ENCODE assay signal across 10 cellular contexts in genomic region chr7:55308186-55308929, GRCh38. TPM values are rescaled to one million over a fixed set of nuclear protein-coding genes. Genes with fewer than 3 reads are reported as not detected.
DNase-seq lines count a peak whose midpoint lies in the region; ATAC-seq and TF ChIP-seq lines count a peak whose summit lies in the region.
"Had no signal": no experiment of that assay in that cellular context is flagged by ENCODE, and none has a peak within 500 bp of the region (broad histone marks: within the 10 kb centered on the region; RNA-seq: fewer than 3 reads in every experiment).

No MANE protein-coding gene starts in this region.

- H3K9me3 Mint-ChIP-seq in activated CD4-positive, alpha-beta memory T cell treated with anti-CD3 and anti-CD28 coated beads, Interleukin-2, amount 10 ng/mL, durations not matched to agents 7 days and 5 days, result peaks cover 7% of the 10 kb centered on the region

- no peak overlapping the region for H3K4me3 Mint-ChIP-seq in activated CD4-positive, alpha-beta memory T cell treated with anti-CD3 and anti-CD28 coated beads, Interleukin-2, amount 10 ng/mL, durations not matched to agents 7 days and 5 days
- H3K4me3 Mint-ChIP-seq: memory B cell had no signal

- peak; percentile 81 for DNase-seq in BJ (ENCODE audit: low read depth)
- DNase-seq in activated CD4-positive, alpha-beta memory T cell treated with anti-CD3 and anti-CD28 coated beads, Interleukin-2, amount 10 ng/mL, durations not matched to agents 7 days and 5 days, result no peak
- peak; percentile 84 for DNase-seq in hepatic stellate cell (ENCODE audit: low spot score)
- DNase-seq in NCI-H1105 (lab: John Stamatoyannopoulos, UW), result no peak
- no peak for DNase-seq in NCI-H524 (lab: John Stamatoyannopoulos, UW)
- no peak for DNase-seq in COLO829 (ENCODE audit: low spot score)
- no peak for DNase-seq in middle frontal gyrus (ENCODE audit: extremely low spot score, low spot score)
- DNase-seq: NCI-H2171 had no signal

- H3K36me3 ChIP-seq in BJ (ENCODE audit: control insufficient read depth, insufficient read depth, low read length), result no peaks in the 10 kb centered on the region

- peak; percentile 1 for ATAC-seq in GM21529 (IDR thresholded peaks at IDR 0.05; ENCODE audit: unreplicated experiment)

- H3K27me3 Mint-ChIP-seq in activated CD4-positive, alpha-beta memory T cell treated with anti-CD3 and anti-CD28 coated beads, Interleukin-2, amount 10 ng/mL, durations not matched to agents 7 days and 5 days, result peaks cover 60% of the 10 kb centered on the region

- no peak overlapping the region for H3K4me3 ChIP-seq in BJ (ENCODE audit: low read depth, low read length)

- TF ChIP-seq CTCF in BJ (IDR thresholded peaks at IDR 0.05; ENCODE audit: insufficient read depth, low read depth, low read length), result no peak

- H3K4me1 Mint-ChIP-seq in activated CD4-positive, alpha-beta memory T cell treated with anti-CD3 and anti-CD28 coated beads, Interleukin-2, amount 10 ng/mL, durations not matched to agents 7 days and 5 days, result peaks cover 50% of the 10 kb centered on the region

- H3K27ac Mint-ChIP-seq in activated CD4-positive, alpha-beta memory T cell treated with anti-CD3 and anti-CD28 coated beads, Interleukin-2, amount 10 ng/mL, durations not matched to agents 7 days and 5 days, result peak overlapping the region; percentile 66
- H3K27ac Mint-ChIP-seq: memory B cell had no signal

- H3K27me3 ChIP-seq in BJ (ENCODE audit: control insufficient read depth, insufficient read depth, low read length), result no peaks in the 10 kb centered on the region

- CTCF ChIA-PET in BJ (lab: Yijun Ruan, JAX), result interaction anchor here (0.8 to 4.2 kb wide), 10 partner anchors 11 to 535 kb away, joined by 3 to 14 read pairs (median 4); no protein-coding TSS in a partner anchor
- CTCF ChIA-PET in activated CD4-positive, alpha-beta memory T cell treated with anti-CD3 and anti-CD28 coated beads, Interleukin-2, amount 10 ng/mL, durations not matched to agents 7 days and 5 days (lab: Charles Lee), result interaction anchor here (0.7 to 2.5 kb wide), 14 partner anchors 20 to 570 kb away, joined by 3 to 15 read pairs (median 5); partner anchors contain the start of gene LANCL2

- POLR2A ChIA-PET in BJ (lab: Charles Lee), result no interaction called here
- POLR2A ChIA-PET in activated CD4-positive, alpha-beta memory T cell treated with anti-CD3 and anti-CD28 coated beads, Interleukin-2, amount 10 ng/mL, durations not matched to agents 7 days and 5 days (lab: Charles Lee), result interaction anchor here (0.8 to 3.5 kb wide), 12 partner anchors 41 to 656 kb away, joined by 3 to 57 read pairs (median 5); partner anchors contain the start of genes LANCL2, SEC61G and VOPP1

- H3K36me3 Mint-ChIP-seq in activated CD4-positive, alpha-beta memory T cell treated with anti-CD3 and anti-CD28 coated beads, Interleukin-2, amount 10 ng/mL, durations not matched to agents 7 days and 5 days (ENCODE audit: low read depth), result peaks cover 18% of the 10 kb centered on the region

RNA-seq across cellular contexts. Expression of gene LANCL2, which starts 56.8 kb away (rescaled TPM):
- 26.8 and 30.2 TPM in 2 replicates for polyA plus RNA-seq in BJ (2011; rRNA removed)
- 16.8 and 24.6 TPM in 2 replicates for polyA minus RNA-seq in BJ (2011; rRNA and poly(A)+ RNA removed)
- total RNA-seq in activated CD4-positive, alpha-beta memory T cell treated with anti-CD3 and anti-CD28 coated beads, Interleukin-2, amount 10 ng/mL, durations not matched to agents 7 days and 5 days, result 1 to 10 TPM; 6.4 TPM

Comparison
In these comparisons a context has a peak if more than half of its experiments do, and no peak if none do; other contexts are left out.
1. DNase-seq: peak in BJ (single experiment) and hepatic stellate cell (single experiment); none in activated CD4-positive, alpha-beta memory T cell treated with anti-CD3 and anti-CD28 coated beads, Interleukin-2, amount 10 ng/mL, durations not matched to agents 7 days and 5 days (single experiment), NCI-H1105 (single experiment), NCI-H524 (0 of 2), COLO829 (single experiment) and middle frontal gyrus (single experiment).